8 cellular contexts compared by ENCODE assay signal in the genomic region with DNA sequence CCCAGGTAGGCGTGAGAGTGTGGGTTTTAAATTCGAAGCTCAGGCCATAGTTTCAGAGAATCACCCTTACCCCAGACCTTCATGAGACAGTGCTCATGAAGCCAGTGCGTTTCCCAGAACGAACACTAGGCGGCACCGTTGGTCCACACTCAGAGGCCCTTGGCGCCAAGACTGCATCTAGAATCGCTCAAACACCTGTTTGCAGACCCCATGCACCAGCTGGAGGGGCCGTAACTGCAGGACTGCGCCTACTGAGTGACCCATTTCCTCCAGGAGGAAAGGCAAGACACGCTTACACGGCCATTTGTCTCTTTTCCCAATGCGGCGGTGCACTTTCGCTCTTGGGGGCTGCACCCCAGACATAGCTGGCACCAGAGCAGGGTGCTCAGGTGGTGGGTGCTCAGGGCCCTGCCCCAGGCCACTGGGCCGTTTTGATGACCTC. TPM values are rescaled to one million over a fixed set of nuclear protein-coding genes. Genes with fewer than 3 reads are reported as not detected.
DNase-seq lines count a peak whose midpoint lies in the region; ATAC-seq, FAIRE-seq and TF ChIP-seq lines count a peak whose summit lies in the region.

No MANE protein-coding gene starts in this region.

- no peaks in the 10 kb centered on the region for H4K20me1 ChIP-seq in MM.1S (ENCODE audit: insufficient read depth, low read length)

- DNase-seq in COLO829 (ENCODE audit: low spot score): peak; percentile 39
- DNase-seq in MM.1S: peak; percentile 80
- peak; percentile 79 for DNase-seq in SK-N-DZ (ENCODE audit: low spot score)
- peak; percentile 86 for DNase-seq in activated naive CD4-positive, alpha-beta T cell treated with Interleukin-2 at 50 U/mL for 16 hours
- DNase-seq in glomerular visceral epithelial cell (ENCODE audit: extremely low spot score): peak; percentile 69
- peak; percentile 91 for DNase-seq in posterior vena cava (ENCODE audit: low spot score)
- peak; percentile 74 for DNase-seq in urothelium cell line (ENCODE audit: low spot score)

- H3K9ac ChIP-seq in MM.1S (ENCODE audit: low read length): no peak overlapping the region

- FAIRE-seq in urothelium cell line (lab: Jason Lieb, UNC): peak; percentile 75

- no peak overlapping the region for H3K4me2 ChIP-seq in MM.1S (ENCODE audit: low read depth, low read length)

- H3K9me3 ChIP-seq in MM.1S (replicated peaks; ENCODE audit: insufficient read depth, low read length): no peaks in the 10 kb centered on the region

- no peaks in the 10 kb centered on the region for H3F3A ChIP-seq in MM.1S (ENCODE audit: insufficient read depth, low read length)

- H3K4me1 ChIP-seq in MM.1S (ENCODE audit: low read length): 0 out of 2 replicates have a peak, but pooled peaks cover 3% of the 10 kb centered on the region

- no peaks in the 10 kb centered on the region for H3K27me3 ChIP-seq in MM.1S (replicated peaks; ENCODE audit: insufficient read depth, low read length)

- H3K4me3 ChIP-seq in MM.1S (ENCODE audit: low read length): no peak overlapping the region

- TF ChIP-seq CTCF in MM.1S (IDR thresholded peaks at IDR 0.05; ENCODE audit: low read length): peak; percentile 97

- no peak overlapping the region for H3K27ac ChIP-seq in MM.1S (ENCODE audit: low read length)

- H3K79me2 ChIP-seq in MM.1S (ENCODE audit: low read length): no peaks in the 10 kb centered on the region

- H3K36me3 ChIP-seq in MM.1S (replicated peaks; ENCODE audit: insufficient read depth, low read length): no peaks in the 10 kb centered on the region

- peak; percentile 78 for ATAC-seq in GM21390 (IDR thresholded peaks at IDR 0.05; ENCODE audit: unreplicated experiment)

- no peaks in the 10 kb centered on the region for H3K9me2 ChIP-seq in MM.1S (replicated peaks; ENCODE audit: insufficient read depth, low read length)

- intact Hi-C loops in posterior vena cava (cut with DNase I): loop anchor here in 1 of 2 donors (5.0 kb wide), 1 partner anchor 71 kb away; no protein-coding TSS in a partner anchor

- H2AFZ ChIP-seq in MM.1S (ENCODE audit: low read length): peak overlapping the region; percentile 30

RNA-seq across cellular contexts. Expression of gene ADGRG5, which starts 34.0 kb away (rescaled TPM):
- polyA plus RNA-seq in SK-N-DZ (2014; cell fraction: cytosol; rRNA removed): 2.9 and 6.8 TPM in 2 replicates
- polyA plus RNA-seq in SK-N-DZ (2014; cell fraction: nucleus; rRNA removed): 1.8 and 2.2 TPM in 2 replicates
- under 1 TPM; 0.05 to 0.32 TPM for total RNA-seq in posterior vena cava

RNA-seq across cellular contexts. Expression of gene CCDC102A, which starts 40.1 kb away (rescaled TPM):
- polyA plus RNA-seq in SK-N-DZ (2014; cell fraction: cytosol; rRNA removed): 5.1 and 8.5 TPM in 2 replicates
- 6.4 and 7.8 TPM in 2 replicates for polyA plus RNA-seq in SK-N-DZ (2014; cell fraction: nucleus; rRNA removed)
- total RNA-seq in posterior vena cava: 10 to 100 TPM; 16.9 to 18.3 TPM

RNA-seq across cellular contexts. Expression of gene ADGRG1, which starts 52.0 kb away (rescaled TPM):
- polyA plus RNA-seq in SK-N-DZ (2014; cell fraction: cytosol; rRNA removed): 12.8 and 24.1 TPM in 2 replicates
- 9.8 and 13.5 TPM in 2 replicates for polyA plus RNA-seq in SK-N-DZ (2014; cell fraction: nucleus; rRNA removed)
- total RNA-seq in posterior vena cava: 10 to 100 TPM; 28.0 to 28.5 TPM

Comparison
In these comparisons a context has a peak if more than half of its experiments do, and no peak if none do; other contexts are left out.
1. DNase-seq: peak in every context shown above with its lines; median percentile 91 in posterior vena cava; 86 in activated naive CD4-positive, alpha-beta T cell treated with Interleukin-2 at 50 U/mL for 16 hours; 80 in MM.1S; 79 in SK-N-DZ; 74 in urothelium cell line; 69 in glomerular visceral epithelial cell; 39 in COLO829.